15 cellular contexts compared by ENCODE assay signal in genomic region chr5:139911425-139912120, GRCh38.
DNase-seq lines count a peak whose midpoint lies in the region; ATAC-seq and TF ChIP-seq lines count a peak whose summit lies in the region.
"Had no signal": no experiment of that assay in that cellular context is flagged by ENCODE, and none has a peak within 500 bp of the region (broad histone marks: within the 10 kb centered on the region; RNA-seq: fewer than 3 reads in every experiment).

No MANE protein-coding gene starts in this region.

- TF ChIP-seq CTCF in epithelial cell of esophagus (IDR thresholded peaks at IDR 0.05; ENCODE audit: insufficient read depth, low read depth, low read length, missing control alignments), result no peak

- intact Hi-C loops in sciatic nerve (cut with DNase I), result no loop called here

- no peak overlapping the region for H3K4me3 ChIP-seq in epithelial cell of esophagus (ENCODE audit: low read length)
- H3K4me3 ChIP-seq: BLaER1 treated with 17β-estradiol and CSF1 and Interleukin-3, amounts not matched to agents 10 nM and 100 nM had no signal

- ATAC-seq in sciatic nerve (no peak), HG03521 (IDR thresholded peaks at IDR 0.05; ENCODE audit: unreplicated experiment) (no peak)
- ATAC-seq: Panc1 had no signal

- DNase-seq in NCI-H1105 treated with DMSO at 0.1 percent for 48 hours (lab: John Stamatoyannopoulos, UW), result peak; percentile 31
- DNase-seq in NCI-H1105 (lab: John Stamatoyannopoulos, UW), result no peak
- DNase-seq in NCI-H69 (lab: John Stamatoyannopoulos, UW), result peak; percentile 88
- DNase-seq in epithelial cell of esophagus (ENCODE audit: low read depth), result peak; percentile 37
- peak; percentile 19 for DNase-seq in sciatic nerve (ENCODE audit: low spot score)
- no peak for DNase-seq in middle frontal gyrus (ENCODE audit: extremely low spot score, low spot score)
- no peak for DNase-seq in NCI-H187 treated with DMSO at 0.1 percent for 48 hours (lab: John Stamatoyannopoulos, UW)
- DNase-seq: HFFc6, KG1, NCI-H1092 treated with DMSO at 0.1 percent for 48 hours, NCI-H524, SHP77 treated with DMSO at 0.1 percent for 48 hours had no signal

Comparison
In these comparisons a context has a peak if more than half of its experiments do, and no peak if none do; other contexts are left out.
1. DNase-seq: peak in NCI-H1105 treated with DMSO at 0.1 percent for 48 hours (single experiment), NCI-H69 (single experiment), epithelial cell of esophagus (single experiment) and sciatic nerve (single experiment); none in NCI-H1105 (single experiment), middle frontal gyrus (single experiment) and NCI-H187 treated with DMSO at 0.1 percent for 48 hours (single experiment).